12 cellular contexts compared by ENCODE assay signal in genomic region chr4:1215347-1216075, GRCh38. TPM values are rescaled to one million over a fixed set of nuclear protein-coding genes. Genes with fewer than 3 reads are reported as not detected.
DNase-seq lines count a peak whose midpoint lies in the region; ATAC-seq and TF ChIP-seq lines count a peak whose summit lies in the region.
"Had no signal": no experiment of that assay in that cellular context is flagged by ENCODE, and none has a peak within 500 bp of the region (broad histone marks: within the 10 kb centered on the region; RNA-seq: fewer than 3 reads in every experiment).

No MANE protein-coding gene starts in this region.

- ATAC-seq in GM19035 (IDR thresholded peaks at IDR 0.05; ENCODE audit: unreplicated experiment) (peak; percentile 53), HG02798 (IDR thresholded peaks at IDR 0.05; ENCODE audit: poor library complexity, unreplicated experiment) (peak; percentile 75), HG03378 (IDR thresholded peaks at IDR 0.05; ENCODE audit: unreplicated experiment) (no peak)
- ATAC-seq in stimulated activated naive B cell treated with anti-CD40 and anti-IgM and Interleukin-4, amounts not matched to agents 10 μg/mL and 1 μg/mL and 100 μg/mL, for 72 hours (replicated peaks), result peak in 1 of 2 donors; percentile 36
- ATAC-seq: K562, WTC11 had no signal

- DNase-seq in stimulated activated naive B cell treated with anti-CD40 and anti-IgM and Interleukin-4, amounts not matched to agents 10 μg/mL and 1 μg/mL and 100 μg/mL, for 72 hours, result peak; percentile 24
- DNase-seq in HFFc6 (no peak), NCI-H146 treated with DMSO at 0.1 percent for 48 hours (lab: John Stamatoyannopoulos, UW; ENCODE audit: unreplicated experiment) (no peak)
- DNase-seq: activated naive CD8-positive, alpha-beta T cell treated with anti-CD3 and anti-CD28 coated beads, Interleukin-2, amount 10 ng/mL, durations not matched to agents 7 days and 5 days; PC-9 had no signal

- H3K36me3 Mint-ChIP-seq in stimulated activated naive B cell treated with anti-CD40 and anti-IgM and Interleukin-4, amounts not matched to agents 10 μg/mL and 1 μg/mL and 100 μg/mL, for 72 hours, result peaks cover 53 to 57% of the 10 kb centered on the region in 2 donors
- peaks cover 25% of the 10 kb centered on the region for H3K36me3 Mint-ChIP-seq in HFFc6 (ENCODE audit: low read depth)

- H3K27ac ChIP-seq in VCaP, result peak overlapping the region; percentile 94
- H3K27ac ChIP-seq: PC-9 had no signal

- no peaks in the 10 kb centered on the region for H3K27me3 Mint-ChIP-seq in stimulated activated naive B cell treated with anti-CD40 and anti-IgM and Interleukin-4, amounts not matched to agents 10 μg/mL and 1 μg/mL and 100 μg/mL, for 72 hours
- no peaks in the 10 kb centered on the region; the same call in 1 of the 2 replicates for H3K27me3 Mint-ChIP-seq in HFFc6 (ENCODE audit: insufficient read depth)
- H3K27me3 Mint-ChIP-seq: activated naive CD8-positive, alpha-beta T cell treated with anti-CD3 and anti-CD28 coated beads, Interleukin-2, amount 10 ng/mL, durations not matched to agents 7 days and 5 days; progenitor cell of endocrine pancreas had no signal

- no peak for TF ChIP-seq CTCF in VCaP (conservative IDR thresholded peaks at IDR 0.05)
- no peak for TF ChIP-seq CTCF in HFFc6 (IDR thresholded peaks at IDR 0.05)

- H3K4me3 Mint-ChIP-seq in stimulated activated naive B cell treated with anti-CD40 and anti-IgM and Interleukin-4, amounts not matched to agents 10 μg/mL and 1 μg/mL and 100 μg/mL, for 72 hours, result no peak overlapping the region
- no peak overlapping the region for H3K4me3 Mint-ChIP-seq in HFFc6
- H3K4me3 Mint-ChIP-seq: activated naive CD8-positive, alpha-beta T cell treated with anti-CD3 and anti-CD28 coated beads, Interleukin-2, amount 10 ng/mL, durations not matched to agents 7 days and 5 days; WTC11 had no signal

- H3K4me1 Mint-ChIP-seq in stimulated activated naive B cell treated with anti-CD40 and anti-IgM and Interleukin-4, amounts not matched to agents 10 μg/mL and 1 μg/mL and 100 μg/mL, for 72 hours, result peaks cover 33 to 46% of the 10 kb centered on the region in 2 donors
- no peaks in the 10 kb centered on the region for H3K4me1 Mint-ChIP-seq in HFFc6 (ENCODE audit: low read depth)
- H3K4me1 Mint-ChIP-seq: WTC11 had no signal

- H3K9me3 Mint-ChIP-seq in stimulated activated naive B cell treated with anti-CD40 and anti-IgM and Interleukin-4, amounts not matched to agents 10 μg/mL and 1 μg/mL and 100 μg/mL, for 72 hours, result no peaks in the 10 kb centered on the region
- H3K9me3 Mint-ChIP-seq in HFFc6, result no peaks in the 10 kb centered on the region
- H3K9me3 Mint-ChIP-seq: activated naive CD8-positive, alpha-beta T cell treated with anti-CD3 and anti-CD28 coated beads, Interleukin-2, amount 10 ng/mL, durations not matched to agents 7 days and 5 days; WTC11 had no signal

- H3K27ac Mint-ChIP-seq in stimulated activated naive B cell treated with anti-CD40 and anti-IgM and Interleukin-4, amounts not matched to agents 10 μg/mL and 1 μg/mL and 100 μg/mL, for 72 hours, result peak overlapping the region; percentile 59
- no peak overlapping the region for H3K27ac Mint-ChIP-seq in HFFc6
- H3K27ac Mint-ChIP-seq: progenitor cell of endocrine pancreas, WTC11 had no signal

RNA-seq across cellular contexts. Expression of gene CTBP1, which starts 33.4 kb away (rescaled TPM):
- total RNA-seq in HFFc6 (2021; fragmentation: NEBNext Ultra II Directional; extraction: Animal tissue kit (Norgen Biotek cat#: 25700)), result 100 to 1,000 TPM; 109 to 126 (median 114) TPM

RNA-seq across cellular contexts. Expression of gene SPON2, which starts 43.1 kb away (rescaled TPM):
- 10 to 100 TPM; 12.0 to 53.5 (median 48.2) TPM for total RNA-seq in HFFc6 (2021; fragmentation: NEBNext Ultra II Directional; extraction: Animal tissue kit (Norgen Biotek cat#: 25700))
